In the genomic region with DNA sequence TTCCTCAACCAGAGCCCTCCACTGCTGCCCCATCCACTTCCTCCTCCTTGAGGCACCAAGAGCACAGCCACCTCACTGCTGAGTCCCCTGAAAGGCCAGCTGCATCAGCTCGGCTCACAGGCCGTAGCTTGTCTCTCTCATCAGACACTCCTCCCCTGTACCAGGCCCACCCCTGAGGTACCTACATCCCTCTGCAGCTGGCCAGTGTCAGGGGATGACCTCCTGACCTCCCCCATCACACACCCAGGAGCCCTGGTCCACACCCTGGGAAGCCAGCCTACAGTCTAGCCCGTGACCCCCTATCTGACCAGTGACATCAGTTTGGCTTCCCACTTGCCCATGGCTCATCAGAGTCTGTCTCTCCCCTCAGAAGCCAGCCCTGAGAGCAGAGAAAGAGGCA, we compare ENCODE assay signal across 1 cellular context.
TF ChIP-seq lines count a peak whose summit lies in the region.

No MANE protein-coding gene starts in this region.

TF ChIP-seq in SK-N-SH, 30 proteins besides CTCF, POLR2A, EP300 and RAD21 (continued from another document):
- TF ChIP-seq, protein P1, sequence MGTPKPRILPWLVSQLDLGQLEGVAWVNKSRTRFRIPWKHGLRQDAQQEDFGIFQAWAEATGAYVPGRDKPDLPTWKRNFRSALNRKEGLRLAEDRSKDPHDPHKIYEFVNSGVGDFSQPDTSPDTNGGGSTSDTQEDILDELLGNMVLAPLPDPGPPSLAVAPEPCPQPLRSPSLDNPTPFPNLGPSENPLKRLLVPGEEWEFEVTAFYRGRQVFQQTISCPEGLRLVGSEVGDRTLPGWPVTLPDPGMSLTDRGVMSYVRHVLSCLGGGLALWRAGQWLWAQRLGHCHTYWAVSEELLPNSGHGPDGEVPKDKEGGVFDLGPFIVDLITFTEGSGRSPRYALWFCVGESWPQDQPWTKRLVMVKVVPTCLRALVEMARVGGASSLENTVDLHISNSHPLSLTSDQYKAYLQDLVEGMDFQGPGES (IDR thresholded peaks at IDR 0.05; ENCODE audit: low read depth, low read length): no peak
- no peak for TF ChIP-seq REST (IDR thresholded peaks at IDR 0.05; ENCODE audit: low read depth, low read length)
- no peak for TF ChIP-seq TEAD4 (IDR thresholded peaks at IDR 0.05; ENCODE audit: borderline replicate concordance, insufficient read depth)
- no peak for TF ChIP-seq RFX5 (IDR thresholded peaks at IDR 0.05; ENCODE audit: low read length)
- TF ChIP-seq, protein P2, sequence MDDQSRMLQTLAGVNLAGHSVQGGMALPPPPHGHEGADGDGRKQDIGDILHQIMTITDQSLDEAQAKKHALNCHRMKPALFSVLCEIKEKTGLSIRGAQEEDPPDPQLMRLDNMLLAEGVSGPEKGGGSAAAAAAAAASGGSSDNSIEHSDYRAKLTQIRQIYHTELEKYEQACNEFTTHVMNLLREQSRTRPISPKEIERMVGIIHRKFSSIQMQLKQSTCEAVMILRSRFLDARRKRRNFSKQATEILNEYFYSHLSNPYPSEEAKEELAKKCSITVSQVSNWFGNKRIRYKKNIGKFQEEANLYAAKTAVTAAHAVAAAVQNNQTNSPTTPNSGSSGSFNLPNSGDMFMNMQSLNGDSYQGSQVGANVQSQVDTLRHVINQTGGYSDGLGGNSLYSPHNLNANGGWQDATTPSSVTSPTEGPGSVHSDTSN (IDR thresholded peaks at IDR 0.05): no peak
- TF ChIP-seq SMC3 (IDR thresholded peaks at IDR 0.05; ENCODE audit: low read depth, low read length): no peak
- no peak for TF ChIP-seq USF1 (IDR thresholded peaks at IDR 0.05; ENCODE audit: borderline replicate concordance, low read depth)
- TF ChIP-seq RXRA (IDR thresholded peaks at IDR 0.05; ENCODE audit: borderline replicate concordance, low read depth): no peak
- no peak for TF ChIP-seq FOSL2 (IDR thresholded peaks at IDR 0.05; ENCODE audit: borderline replicate concordance, low read depth)
